In the genomic region with DNA sequence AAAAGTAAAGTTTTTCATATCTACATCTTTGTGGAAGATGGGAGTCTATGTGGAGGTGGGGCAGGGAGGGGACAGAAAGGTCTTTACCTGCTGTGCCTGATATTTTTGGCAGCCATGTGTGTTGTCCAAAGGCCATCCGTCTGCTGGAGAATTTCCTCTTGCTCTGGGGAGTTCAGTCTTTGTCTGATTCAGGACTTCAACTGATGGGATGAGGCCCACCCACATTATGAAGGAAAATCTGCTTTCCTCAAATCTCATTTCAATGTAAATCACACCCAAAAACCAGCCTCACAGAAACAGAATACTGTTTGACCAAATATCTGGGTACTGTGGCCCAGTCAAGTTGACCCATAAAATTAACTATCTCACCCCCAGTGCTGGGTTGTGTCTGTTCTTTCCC, we compare ENCODE assay signal across 10 cellular contexts. TPM values are rescaled to one million over a fixed set of nuclear protein-coding genes. Genes with fewer than 3 reads are reported as not detected.
"Had no signal": no experiment of that assay in that cellular context is flagged by ENCODE, and none has a peak within 500 bp of the region (broad histone marks: within the 10 kb centered on the region; RNA-seq: fewer than 3 reads in every experiment).

No MANE protein-coding gene starts in this region.

- H3K27ac ChIP-seq: HL-60, KMS-11 had no signal

- H3K4me2 ChIP-seq: KMS-11 had no signal

- H3K9ac ChIP-seq: KMS-11 had no signal

- FAIRE-seq: HepG2, HTR-8/SVneo had no signal

- ATAC-seq: HepG2 had no signal

- DNase-seq: IMR-90, KBM-7, KG1 had no signal

RNA-seq across cellular contexts. Expression of gene ITIH5, which starts 12.5 kb away (rescaled TPM):
- total RNA-seq: HT-29, HT1080 had no signal
- polyA plus RNA-seq: IgD-negative memory B cell had no signal

RNA-seq across cellular contexts. Expression of gene ITIH2, which starts 23.9 kb away (rescaled TPM):
- total RNA-seq: HT-29, HT1080, IMR-90 had no signal
- polyA plus RNA-seq: IgD-negative memory B cell, IMR-90 had no signal
